In the genomic region with DNA sequence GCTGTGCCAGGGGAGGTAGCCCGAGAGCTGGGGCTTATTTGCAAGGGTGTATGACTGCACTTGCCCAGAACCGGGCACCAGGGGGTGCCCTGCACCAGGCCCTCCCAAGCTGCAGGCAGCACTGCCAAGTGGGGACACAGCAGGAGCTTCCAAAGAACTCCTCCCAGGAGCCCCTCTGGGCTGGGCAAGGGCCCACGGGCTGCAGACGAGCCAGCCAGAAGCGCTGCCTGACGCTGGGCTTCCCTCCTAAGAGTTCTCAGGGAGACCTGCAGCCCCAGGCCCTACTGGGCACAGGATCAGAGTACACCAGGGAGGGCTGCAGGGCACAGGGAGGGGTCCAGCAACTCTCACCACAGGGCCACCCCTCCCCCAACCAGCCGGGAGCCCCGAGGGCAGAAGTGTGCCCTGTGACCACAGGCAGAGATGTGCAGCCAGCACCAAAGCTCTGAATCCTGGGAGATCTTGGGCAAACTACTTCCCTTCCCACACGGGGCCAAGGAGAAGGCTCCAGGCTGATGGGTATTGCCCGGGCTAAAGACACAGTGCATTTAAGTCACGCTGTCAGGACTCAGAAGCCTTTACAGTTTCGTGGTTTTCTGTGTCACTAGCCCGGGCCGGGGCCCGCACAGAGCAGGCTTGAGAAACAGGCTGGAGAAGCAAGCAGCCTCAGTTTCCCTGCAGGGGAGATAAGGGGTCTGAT, we compare ENCODE assay signal across 8 cellular contexts.
DNase-seq lines count a peak whose midpoint lies in the region; ATAC-seq and TF ChIP-seq lines count a peak whose summit lies in the region.

No MANE protein-coding gene starts in this region.

- intact Hi-C loops in gastrocnemius medialis (cut with DNase I; ENCODE audit: low total_unique reads), result no loop called here

- no peak overlapping the region for H3K4me3 ChIP-seq in AG09309 (ENCODE audit: control insufficient read depth, low read depth, low read length)
- no peak overlapping the region for H3K4me3 ChIP-seq in WERI-Rb-1 (ENCODE audit: low read depth, low read length)
- H3K4me3 ChIP-seq in gastrocnemius medialis, result no peak overlapping the region

- H3K27ac ChIP-seq in WERI-Rb-1, result no peak overlapping the region
- no peak overlapping the region for H3K27ac ChIP-seq in gastrocnemius medialis

- in situ Hi-C loops in gastrocnemius medialis (cut with MboI; ENCODE audit: low sequenced_read_pairs in 4 of 4), result no loop called here

- DNase-seq in AG09309 (ENCODE audit: low read depth), result peak; percentile 32
- peak; percentile 84 for DNase-seq in GM10266 (ENCODE audit: extremely low spot score)
- DNase-seq in NCI-H146 (lab: John Stamatoyannopoulos, UW), result peak; percentile 57
- DNase-seq in WERI-Rb-1, result peak; percentile 40
- DNase-seq in germinal center (ENCODE audit: low spot score), result peak; percentile 57
- peak; percentile 28 for DNase-seq in stimulated activated CD4-positive, alpha-beta T cell treated with anti-CD3 and anti-CD28 coated beads, Interleukin-4, amount 100 ng/mL, for 24 hours
- DNase-seq in gastrocnemius medialis, result no peak

- H3K4me1 ChIP-seq in gastrocnemius medialis, result no peaks in the 10 kb centered on the region

- no peaks in the 10 kb centered on the region for H3K27me3 ChIP-seq in WERI-Rb-1 (ENCODE audit: insufficient read depth, low read depth, severe bottlenecking)
- H3K27me3 ChIP-seq in gastrocnemius medialis, result peaks cover 8 to 25% (median 8%) of the 10 kb centered on the region in 3 donors

- TF ChIP-seq POLR2A in gastrocnemius medialis (IDR thresholded peaks at IDR 0.05), result no peak

- ATAC-seq in GM21528 (IDR thresholded peaks at IDR 0.05; ENCODE audit: low FRiP score, unreplicated experiment) (no peak), gastrocnemius medialis (no peak)

- peaks cover 3% of the 10 kb centered on the region; the same call in 1 of the 2 replicates for H3K36me3 ChIP-seq in WERI-Rb-1
- no peaks in the 10 kb centered on the region for H3K36me3 ChIP-seq in gastrocnemius medialis

- H3K9me3 ChIP-seq in WERI-Rb-1 (ENCODE audit: severe bottlenecking) (no peaks in the 10 kb centered on the region), gastrocnemius medialis (no peaks in the 10 kb centered on the region)

- TF ChIP-seq CTCF in AG09309 (IDR thresholded peaks at IDR 0.05; ENCODE audit: control insufficient read depth, insufficient read depth, low read depth, low read length, missing control alignments) (peak; percentile 80), GM10266 (IDR thresholded peaks at IDR 0.05; ENCODE audit: control insufficient read depth, insufficient read depth, low read depth, missing control alignments) (peak; percentile 61), WERI-Rb-1 (IDR thresholded peaks at IDR 0.05; ENCODE audit: low read depth, low read length) (peak; percentile 57), gastrocnemius medialis (IDR thresholded peaks at IDR 0.05 in 4 of 5, conservative IDR thresholded peaks at IDR 0.05 in 1 of 5) (no peak)

Comparison
In these comparisons a context has a peak if more than half of its experiments do, and no peak if none do; other contexts are left out.
1. DNase-seq: peak in AG09309 (single experiment), GM10266 (single experiment), NCI-H146 (single experiment), WERI-Rb-1 (single experiment), germinal center (single experiment) and stimulated activated CD4-positive, alpha-beta T cell treated with anti-CD3 and anti-CD28 coated beads, Interleukin-4, amount 100 ng/mL, for 24 hours (single experiment); none in gastrocnemius medialis (0 of 2).
2. CTCF ChIP-seq: peak in AG09309 (single experiment), GM10266 (single experiment) and WERI-Rb-1 (single experiment); none in gastrocnemius medialis (0 of 5).